In the genomic region with DNA sequence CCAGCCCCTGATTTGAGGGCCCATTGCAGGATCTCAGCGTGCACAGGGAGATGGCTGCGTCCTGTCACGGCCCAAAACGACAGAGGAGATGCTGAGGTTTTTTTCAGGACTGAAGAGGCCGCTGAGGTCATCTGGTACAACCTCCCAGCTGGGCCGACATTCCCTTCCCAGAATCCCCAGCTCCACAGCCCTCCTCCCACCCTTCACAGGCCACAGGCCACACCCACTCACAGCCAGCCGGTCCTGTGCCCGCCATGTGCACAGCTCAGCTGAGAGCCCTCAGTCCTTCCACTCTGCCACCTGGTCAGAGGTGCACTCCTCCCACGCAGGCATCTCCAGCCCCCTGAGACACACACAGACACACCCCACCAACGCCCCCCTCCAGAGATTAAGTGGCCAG, we compare ENCODE assay signal across 14 cellular contexts. TPM values are rescaled to one million over a fixed set of nuclear protein-coding genes. Genes with fewer than 3 reads are reported as not detected.
DNase-seq lines count a peak whose midpoint lies in the region; ATAC-seq, FAIRE-seq and TF ChIP-seq lines count a peak whose summit lies in the region.
"Not testable (repeated sequence)": the region's sequence is repeated elsewhere in the genome, so short reads cannot be mapped to it uniquely, and the experiment has no call there.
"Had no signal": no experiment of that assay in that cellular context is flagged by ENCODE, and none has a peak within 500 bp of the region (broad histone marks: within the 10 kb centered on the region; RNA-seq: fewer than 3 reads in every experiment).

No MANE protein-coding gene starts in this region.

- FAIRE-seq in K562 (lab: Jason Lieb, UNC): not testable (repeated sequence)

- not testable (repeated sequence) for H3K56ac ChIP-seq in IMR-90 (ENCODE audit: extremely low read depth, insufficient read depth, low read length)

- CTCF ChIA-PET in IMR-90 (lab: Yijun Ruan, JAX); K562 (lab: Yijun Ruan, JAX; ENCODE audit: low intra/inter-chr PET ratio): not testable (repeated sequence)

- not testable (repeated sequence) for H3K27ac ChIP-seq in IMR-90 (ENCODE audit: insufficient read depth, low read length); K562 (ENCODE audit: extremely low read depth, low read depth, low read length); heart right ventricle; right cardiac atrium (ENCODE audit: low read length)

- H3K9me1 ChIP-seq in IMR-90 (ENCODE audit: insufficient read depth, low read length); K562 (ENCODE audit: control insufficient read depth, insufficient read depth, low read length): not testable (repeated sequence)

- TF ChIP-seq CTCF in IMR-90 (conservative IDR thresholded peaks at IDR 0.05; ENCODE audit: low read depth, low read length); K562 (IDR thresholded peaks at IDR 0.05 in 2 of 3, conservative IDR thresholded peaks at IDR 0.05 in 1 of 3; ENCODE audit: insufficient read depth in 2 of 3, low read depth in 1 of 3, low read length in 3 of 3); heart right ventricle (IDR thresholded peaks at IDR 0.05): not testable (repeated sequence)

- not testable (repeated sequence) for BruUV-seq in IMR-90 (replicated peaks; lab: Mats Ljungman, UMichigan); K562 (replicated peaks; lab: Mats Ljungman, UMichigan)

- not testable (repeated sequence) for TF ChIP-seq RAD21 in IMR-90 (IDR thresholded peaks at IDR 0.05; ENCODE audit: low read length); K562 (CRISPR knock-in tag; conservative IDR thresholded peaks at IDR 0.05 in 1 of 2, IDR thresholded peaks at IDR 0.05 in 1 of 2)

- in situ Hi-C loops in IMR-90 (cut with MboI; ENCODE audit: low sequenced_read_pairs); K562 (cut with MboI): not testable (repeated sequence)

- not testable (repeated sequence) for H4K8ac ChIP-seq in IMR-90 (ENCODE audit: low read depth in 2 of 2, low read length in 2 of 2)

- not testable (repeated sequence) for H4K91ac ChIP-seq in IMR-90 (ENCODE audit: insufficient read depth, low read depth, low read length)

- not testable (repeated sequence) for H2AK9ac ChIP-seq in IMR-90 (replicated peaks; ENCODE audit: low read depth, low read length, poor library complexity)

- H2AK5ac ChIP-seq in IMR-90 (ENCODE audit: low read depth, low read length): not testable (repeated sequence)

- not testable (repeated sequence) for H3K4me1 ChIP-seq in IMR-90 (ENCODE audit: control insufficient read depth, insufficient read depth, low read length); K562 (replicated peaks in 1 of 2; ENCODE audit: control insufficient read depth in 2 of 2, insufficient read depth in 2 of 2, low read length in 2 of 2); heart right ventricle; right cardiac atrium (ENCODE audit: control insufficient read depth, insufficient read depth, low read length)

- not testable (repeated sequence) for DNase-seq in IMR-90; K562 (ENCODE audit: extremely low read depth in 1 of 4, low spot score in 3 of 4); Right ventricle myocardium inferior (ENCODE audit: missing footprints); heart right ventricle; right cardiac atrium; sciatic nerve (ENCODE audit: low spot score)

- not testable (repeated sequence) for H2AFZ ChIP-seq in IMR-90 (replicated peaks; ENCODE audit: low read length, poor library complexity); K562 (ENCODE audit: low read depth, low read length)

- H3K36me3 ChIP-seq in IMR-90 (ENCODE audit: control insufficient read depth, insufficient read depth, low read length); K562 (ENCODE audit: control insufficient read depth, insufficient read depth, low read length); heart right ventricle: not testable (repeated sequence)

- H4K5ac ChIP-seq in IMR-90 (ENCODE audit: low read depth, low read length): not testable (repeated sequence)

- H3K4me3 ChIP-seq in IMR-90 (ENCODE audit: insufficient read depth, low read depth, low read length); K562; heart right ventricle; right cardiac atrium (ENCODE audit: low read length): not testable (repeated sequence)

- not testable (repeated sequence) for H3K23ac ChIP-seq in IMR-90 (ENCODE audit: low read depth, low read length)

- peak; percentile 61 for ATAC-seq in IMR-90 (ENCODE audit: low read depth)
- ATAC-seq in K562: peak; percentile 85
- ATAC-seq in Right ventricle myocardium inferior: peak; percentile 92
- peak; percentile 57 to 95 (median 84) for ATAC-seq in heart right ventricle
- peak; percentile 70 to 82 for ATAC-seq in right cardiac atrium
- ATAC-seq in sciatic nerve: peak; percentile 65

- H3K9ac ChIP-seq in IMR-90 (ENCODE audit: low read depth, low read length); K562 (ENCODE audit: insufficient read depth in 1 of 2, low read depth in 2 of 2, low read length in 2 of 2): not testable (repeated sequence)

- not testable (repeated sequence) for H3K79me2 ChIP-seq in K562 (ENCODE audit: control insufficient read depth, insufficient read depth, low read length)

- H3K27me3 ChIP-seq in IMR-90 (ENCODE audit: control insufficient read depth, insufficient read depth, low read length); K562 (ENCODE audit: control insufficient read depth in 2 of 2, insufficient read depth in 2 of 2, low read length in 2 of 2); heart right ventricle; right cardiac atrium (ENCODE audit: control insufficient read depth, insufficient read depth): not testable (repeated sequence)

- dilution Hi-C loops in IMR-90 (cut with HindIII; ENCODE audit: low sequenced_read_pairs, unreplicated experiment): not testable (repeated sequence)

- not testable (repeated sequence) for H2BK120ac ChIP-seq in IMR-90 (ENCODE audit: low read depth, low read length)

- POLR2A ChIA-PET in IMR-90 (lab: Charles Lee; ENCODE audit: unreplicated experiment); K562 (lab: Yijun Ruan, JAX): not testable (repeated sequence)

- H2BK20ac ChIP-seq in IMR-90 (ENCODE audit: low read depth, low read length): not testable (repeated sequence)

- not testable (repeated sequence) for H4K20me1 ChIP-seq in IMR-90 (ENCODE audit: insufficient read depth, low read length); K562 (replicated peaks; ENCODE audit: control insufficient read depth, insufficient read depth, low read length)

- H3K79me1 ChIP-seq in IMR-90 (ENCODE audit: low read depth in 1 of 2, low read length in 2 of 2): not testable (repeated sequence)

- H3K18ac ChIP-seq in IMR-90 (ENCODE audit: low read depth, low read length): not testable (repeated sequence)

- not testable (repeated sequence) for TF ChIP-seq EP300 in K562 (IDR thresholded peaks at IDR 0.05; ENCODE audit: low read length)

- H3K4ac ChIP-seq in IMR-90 (ENCODE audit: low read depth, low read length): not testable (repeated sequence)

- intact Hi-C loops in IMR-90 (cut with micrococcal nuclease); K562 (cut with micrococcal nuclease); Right ventricle myocardium inferior (cut with DNase I); heart right ventricle (cut with DNase I); right cardiac atrium (cut with DNase I); sciatic nerve (cut with DNase I): not testable (repeated sequence)

- not testable (repeated sequence) for H3K14ac ChIP-seq in IMR-90 (replicated peaks; ENCODE audit: low read depth, low read length)

- no CpG with 5 or more reads among the region's 10 CpGs for WGBS in IMR-90 (ENCODE audit: extremely low coverage in 2 of 2, insufficient read length in 1 of 2), 2 experiments
- WGBS in K562 (ENCODE audit: insufficient coverage, low coverage, missing lambda C conversion rate): no CpG with 5 or more reads among the region's 10 CpGs
- WGBS in heart right ventricle, 2 donors: no CpG with 5 or more reads among the region's 10 CpGs
- WGBS in right cardiac atrium: no CpG with 5 or more reads among the region's 10 CpGs

- H2BK15ac ChIP-seq in IMR-90 (ENCODE audit: low read depth, low read length): not testable (repeated sequence)

- not testable (repeated sequence) for H3K4me2 ChIP-seq in IMR-90 (ENCODE audit: low read depth, low read length); K562 (ENCODE audit: insufficient read depth, low read length)

- not testable (repeated sequence) for TF ChIP-seq POLR2A in IMR-90 (IDR thresholded peaks at IDR 0.05; ENCODE audit: low read depth, low read length); K562 (conservative IDR thresholded peaks at IDR 0.05)

- H3K9me3 ChIP-seq in IMR-90 (ENCODE audit: control insufficient read depth, insufficient read depth, low read length); K562 (replicated peaks; ENCODE audit: control insufficient read depth, insufficient read depth, low read depth, low read length); heart right ventricle; right cardiac atrium (ENCODE audit: control insufficient read depth, low read length): not testable (repeated sequence)

- not testable (repeated sequence) for H2BK5ac ChIP-seq in IMR-90 (ENCODE audit: low read depth, low read length, poor library complexity, severe bottlenecking)

RNA-seq across cellular contexts. Expression of a gene that starts 11.6 kb away (rescaled TPM):
- total RNA-seq in IMR-90 (2012; rRNA removed) (23.6 and 27.1 TPM in 2 replicates), K562 (2014; rRNA removed) (63.0 and 68.5 TPM in 2 replicates), K562 (2014; rRNA removed; fragmentation: Illumina TruSeq; extraction: Trizol) (4.1 and 8.2 TPM in 2 replicates), K562 (2015; rRNA removed; fragmentation: Illumina TruSeq; extraction: Trizol) (18.8 and 21.0 TPM in 2 replicates), K562 (2021) (36.0 and 38.0 TPM in 2 replicates), Right ventricle myocardium inferior (not detected), heart right ventricle (not detected), right cardiac atrium (not detected), sciatic nerve (not detected)
- polyA plus RNA-seq in IMR-90 (2012; rRNA removed) (42.5 and 59.8 TPM in 2 replicates), K562 (2011; rRNA removed) (26.1 and 117 TPM in 2 replicates), K562 (2014; fragmentation: Illumina TruSeq; extraction: Trizol) (9.1 and 15.1 TPM in 2 replicates), K562 (2014; fragmentation: Nextera tagmentation; extraction: Ambion mirVana) (1 to 10 TPM; 1.7 to 2.1 TPM), K562 (2014; rRNA removed) (54.7 and 56.0 TPM in 2 replicates), heart right ventricle (not detected), right cardiac atrium (not detected)
- 37.0 and 64.8 TPM in 2 replicates for polyA plus RNA-seq in IMR-90 (2012; cell fraction: cytosol; rRNA removed)
- 12.3 and 30.0 TPM in 2 replicates for polyA plus RNA-seq in IMR-90 (2012; cell fraction: nucleus; rRNA removed; ENCODE audit: low replicate concordance)
- total RNA-seq in K562 (2011; cell fraction: chromatin; rRNA removed; ENCODE audit: low replicate concordance): 0.46 and 5.7 TPM in 2 replicates
- 11.4 and 15.0 TPM in 2 replicates for total RNA-seq in K562 (2011; cell fraction: nucleolus; rRNA removed)
- 4.5 and 7.5 TPM in 2 replicates for total RNA-seq in K562 (2011; cell fraction: nucleoplasm; rRNA removed)
- polyA plus RNA-seq in K562 (2011; cell fraction: cytosol; rRNA removed): 120 and 146 TPM in 2 replicates
- polyA plus RNA-seq in K562 (2011; cell fraction: nucleus; rRNA removed): 36.9 and 90.9 TPM in 2 replicates
- polyA plus RNA-seq in K562 (2012): 23.1 and 25.2 TPM in 2 replicates
- 7.5 and 13.5 TPM in 2 replicates for polyA minus RNA-seq in K562 (2011; rRNA and poly(A)+ RNA removed)
- 22.1 and 70.0 TPM in 2 replicates for polyA minus RNA-seq in K562 (2011; cell fraction: cytosol; rRNA and poly(A)+ RNA removed)
- 5.0 and 19.5 TPM in 2 replicates for polyA minus RNA-seq in K562 (2011; cell fraction: nucleus; rRNA and poly(A)+ RNA removed)
- total RNA-seq: CD4-positive, alpha-beta T cell; GM12878; GM23248; H1; H7 had no signal
- polyA plus RNA-seq: A549; CD14-positive monocyte; CD8-positive, alpha-beta memory T cell; GM23248; H1 had no signal

RNA-seq across cellular contexts. Expression of a gene that starts 22.7 kb away (rescaled TPM):
- total RNA-seq in IMR-90 (2012; rRNA removed) (not detected in 2 replicates), K562 (2014; rRNA removed) (not detected in 2 replicates), K562 (2014; rRNA removed; fragmentation: Illumina TruSeq; extraction: Trizol) (not detected in 2 replicates), K562 (2015; rRNA removed; fragmentation: Illumina TruSeq; extraction: Trizol) (not detected in 2 replicates), K562 (2021) (not detected in 2 replicates), Right ventricle myocardium inferior (not detected), heart right ventricle (not detected), right cardiac atrium (not detected), sciatic nerve (not detected)
- polyA plus RNA-seq in IMR-90 (2012; rRNA removed) (not detected in 2 replicates), K562 (2011; rRNA removed) (not detected in 2 replicates), K562 (2014; fragmentation: Illumina TruSeq; extraction: Trizol) (not detected in 2 replicates), K562 (2014; fragmentation: Nextera tagmentation; extraction: Ambion mirVana) (not detected), K562 (2014; rRNA removed) (not detected in 2 replicates), heart right ventricle (not detected), right cardiac atrium (not detected)
- polyA plus RNA-seq in IMR-90 (2012; cell fraction: cytosol; rRNA removed): not detected in 2 replicates
- polyA plus RNA-seq in IMR-90 (2012; cell fraction: nucleus; rRNA removed; ENCODE audit: low replicate concordance): 0.09 TPM in 1 of 2 replicates, not detected in the other
- not detected in 2 replicates for total RNA-seq in K562 (2011; cell fraction: chromatin; rRNA removed; ENCODE audit: low replicate concordance)
- not detected in 2 replicates for total RNA-seq in K562 (2011; cell fraction: nucleolus; rRNA removed)
- not detected in 2 replicates for total RNA-seq in K562 (2011; cell fraction: nucleoplasm; rRNA removed)
- not detected in 2 replicates for polyA plus RNA-seq in K562 (2011; cell fraction: cytosol; rRNA removed)
- not detected in 2 replicates for polyA plus RNA-seq in K562 (2011; cell fraction: nucleus; rRNA removed)
- not detected in 2 replicates for polyA plus RNA-seq in K562 (2012)
- not detected in 2 replicates for polyA minus RNA-seq in K562 (2011; rRNA and poly(A)+ RNA removed)
- not detected in 2 replicates for polyA minus RNA-seq in K562 (2011; cell fraction: cytosol; rRNA and poly(A)+ RNA removed)
- not detected in 2 replicates for polyA minus RNA-seq in K562 (2011; cell fraction: nucleus; rRNA and poly(A)+ RNA removed)
- total RNA-seq: CD4-positive, alpha-beta T cell; CD8-positive, alpha-beta memory T cell; GM12878; GM23248; H1; H7 had no signal
- polyA plus RNA-seq: A549; CD14-positive monocyte; CD8-positive, alpha-beta memory T cell; GM12878; GM23248; H1 had no signal

RNA-seq across cellular contexts. Expression of a gene that starts 56.8 kb away (rescaled TPM):
- total RNA-seq in IMR-90 (2012; rRNA removed) (not detected in 2 replicates), K562 (2014; rRNA removed) (0.32 TPM in 1 of 2 replicates, not detected in the other), K562 (2014; rRNA removed; fragmentation: Illumina TruSeq; extraction: Trizol) (not detected in 2 replicates), K562 (2015; rRNA removed; fragmentation: Illumina TruSeq; extraction: Trizol) (not detected in 2 replicates), K562 (2021) (not detected in 2 replicates), Right ventricle myocardium inferior (not detected), heart right ventricle (not detected), right cardiac atrium (not detected), sciatic nerve (not detected)
- polyA plus RNA-seq in IMR-90 (2012; rRNA removed) (not detected in 2 replicates), K562 (2011; rRNA removed) (0.12 TPM in 1 of 2 replicates, not detected in the other), K562 (2014; fragmentation: Illumina TruSeq; extraction: Trizol) (not detected in 2 replicates), K562 (2014; fragmentation: Nextera tagmentation; extraction: Ambion mirVana) (not detected), K562 (2014; rRNA removed) (not detected in 2 replicates), heart right ventricle (not detected), right cardiac atrium (not detected)
- polyA plus RNA-seq in IMR-90 (2012; cell fraction: cytosol; rRNA removed): not detected in 2 replicates
- 0.08 TPM in 1 of 2 replicates, not detected in the other for polyA plus RNA-seq in IMR-90 (2012; cell fraction: nucleus; rRNA removed; ENCODE audit: low replicate concordance)
- not detected in 2 replicates for total RNA-seq in K562 (2011; cell fraction: chromatin; rRNA removed; ENCODE audit: low replicate concordance)
- not detected in 2 replicates for total RNA-seq in K562 (2011; cell fraction: nucleolus; rRNA removed)
- not detected in 2 replicates for total RNA-seq in K562 (2011; cell fraction: nucleoplasm; rRNA removed)
- polyA plus RNA-seq in K562 (2011; cell fraction: cytosol; rRNA removed): not detected in 2 replicates
- not detected in 2 replicates for polyA plus RNA-seq in K562 (2011; cell fraction: nucleus; rRNA removed)
- not detected in 2 replicates for polyA plus RNA-seq in K562 (2012)
- not detected in 2 replicates for polyA minus RNA-seq in K562 (2011; rRNA and poly(A)+ RNA removed)
- polyA minus RNA-seq in K562 (2011; cell fraction: cytosol; rRNA and poly(A)+ RNA removed): not detected in 2 replicates
- not detected in 2 replicates for polyA minus RNA-seq in K562 (2011; cell fraction: nucleus; rRNA and poly(A)+ RNA removed)
- total RNA-seq: CD4-positive, alpha-beta T cell; CD8-positive, alpha-beta memory T cell; GM12878; GM23248; H1; H7 had no signal
- polyA plus RNA-seq: A549; CD14-positive monocyte; CD8-positive, alpha-beta memory T cell; GM12878; GM23248; H1 had no signal
